Comparison of ENCODE assay signal across 17 cellular contexts in the genomic region with DNA sequence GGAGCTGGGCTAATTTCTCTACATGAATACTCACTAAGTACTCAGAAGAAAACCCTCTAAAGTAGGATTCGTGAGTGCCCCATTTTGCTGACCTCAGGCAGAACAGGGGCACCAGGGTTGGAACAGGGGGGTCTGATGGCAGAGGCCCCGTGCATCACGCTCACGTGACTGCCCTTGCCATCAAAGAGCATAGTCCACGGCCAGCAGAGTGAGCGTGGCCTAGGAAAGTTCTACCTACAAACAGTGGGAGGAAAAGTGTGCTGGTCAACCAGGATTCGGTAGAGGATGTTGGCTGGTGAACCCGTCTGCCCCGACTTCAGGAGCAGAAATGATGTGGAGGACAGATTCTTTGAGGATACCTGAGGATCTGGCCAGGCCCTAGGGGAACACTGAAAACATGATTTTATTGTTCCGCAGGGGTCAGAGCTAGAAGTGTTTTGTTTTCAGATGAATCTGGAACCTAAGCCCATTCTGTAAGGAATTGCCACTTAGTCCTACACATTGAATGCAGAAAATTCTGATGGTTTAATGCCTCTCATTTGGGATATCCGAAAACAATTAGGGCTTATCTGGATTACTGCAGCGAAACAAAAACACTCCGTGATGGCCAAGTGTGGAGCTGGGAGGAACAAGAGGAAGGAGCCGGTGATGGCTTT.
DNase-seq lines count a peak whose midpoint lies in the region; ATAC-seq and TF ChIP-seq lines count a peak whose summit lies in the region.
"Had no signal": no experiment of that assay in that cellular context is flagged by ENCODE, and none has a peak within 500 bp of the region (broad histone marks: within the 10 kb centered on the region; RNA-seq: fewer than 3 reads in every experiment).

No MANE protein-coding gene starts in this region.

- peaks cover 15% of the 10 kb centered on the region for H3K4me1 ChIP-seq in RWPE2 (ENCODE audit: insufficient read depth, poor library complexity, severe bottlenecking)
- peaks cover 5% of the 10 kb centered on the region for H3K4me1 ChIP-seq in osteoblast (ENCODE audit: insufficient read depth, low read length)
- H3K4me1 ChIP-seq: parathyroid adenoma had no signal

- intact Hi-C loops in Calu3 (cut with micrococcal nuclease; ENCODE audit: unreplicated experiment) (loop anchor here (1.0 to 5.0 kb wide), 5 partner anchors 29 to 201 kb away; no protein-coding TSS in a partner anchor), posterior vena cava (cut with DNase I) (no loop called here)

- peak overlapping the region; percentile 55 for H3K4me2 ChIP-seq in osteoblast (ENCODE audit: insufficient read depth, low read length)

- ATAC-seq in RWPE2 (ENCODE audit: low read depth) (no peak), HG02759 (IDR thresholded peaks at IDR 0.05; ENCODE audit: unreplicated experiment) (no peak)
- ATAC-seq: naive thymus-derived CD4-positive, alpha-beta T cell had no signal

- DNase-seq in Calu3 (no peak), RWPE2 (ENCODE audit: low spot score) (no peak), fibroblast of pulmonary artery (ENCODE audit: low read depth) (peak; percentile 2), osteoblast (ENCODE audit: insufficient read length, low spot score, missing footprints) (no peak), NOMO-1 treated with dmso at 0.1 percent for 144 hours (lab: John Stamatoyannopoulos, UW; ENCODE audit: unreplicated experiment) (no peak), NCI-H524 (lab: John Stamatoyannopoulos, UW) (no peak), posterior vena cava (ENCODE audit: low spot score) (no peak)
- DNase-seq: activated gamma-delta T cell; amygdala; effector CD4-positive, alpha-beta T cell; naive thymus-derived CD4-positive, alpha-beta T cell; NCI-H187 treated with DMSO at 0.1 percent for 48 hours; NCI-H2227 treated with DMSO at 0.1 percent for 48 hours; stimulated activated CD4-positive, alpha-beta T cell treated with anti-CD3 and anti-CD28 coated beads, Interleukin-4, amount 100 ng/mL, for 24 hours had no signal

- H3K9me3 ChIP-seq in RWPE2 (ENCODE audit: severe bottlenecking), result no peaks in the 10 kb centered on the region
- no peaks in the 10 kb centered on the region for H3K9me3 ChIP-seq in osteoblast (ENCODE audit: low read depth, low read length)

- H3K79me2 ChIP-seq in osteoblast (ENCODE audit: insufficient read depth, low read length), result no peaks in the 10 kb centered on the region
- H3K79me2 ChIP-seq: parathyroid adenoma had no signal

- H3K27ac Mint-ChIP-seq in Calu3 (ENCODE audit: unreplicated experiment), result peak overlapping the region; percentile 97

- H4K20me1 ChIP-seq in osteoblast (ENCODE audit: insufficient read depth, low read length), result no peaks in the 10 kb centered on the region

- no peak overlapping the region for H3K4me3 ChIP-seq in RWPE2 (ENCODE audit: severe bottlenecking)
- no peak overlapping the region for H3K4me3 ChIP-seq in fibroblast of pulmonary artery (replicated peaks; ENCODE audit: low read depth, low read length)
- no peak overlapping the region for H3K4me3 ChIP-seq in osteoblast (ENCODE audit: insufficient read depth, low read length)

- TSS peak; percentile 94 for BruUV-seq in Calu3 (replicated peaks; lab: Mats Ljungman, UMichigan)

- CTCF ChIA-PET in Calu3 (lab: Charles Lee), result interaction anchor here (1.4 to 1.7 kb wide), 4 partner anchors 11 to 201 kb away, joined by 4 to 11 read pairs (median 5); no protein-coding TSS in a partner anchor

- H3K27ac ChIP-seq in RWPE2 (ENCODE audit: poor library complexity, severe bottlenecking) (peak overlapping the region; percentile 86), osteoblast (ENCODE audit: low read depth, low read length) (peak overlapping the region; percentile 75)
- H3K27ac ChIP-seq: parathyroid adenoma had no signal

- H3K36me3 ChIP-seq in RWPE2 (ENCODE audit: low read depth) (no peaks in the 10 kb centered on the region), osteoblast (ENCODE audit: insufficient read depth, low read length) (no peaks in the 10 kb centered on the region)

- H3K9me3 Mint-ChIP-seq in Calu3 (ENCODE audit: low read depth, unreplicated experiment), result peaks cover 5% of the 10 kb centered on the region

- H3K4me3 Mint-ChIP-seq in Calu3 (ENCODE audit: low read depth, unreplicated experiment), result peak overlapping the region; percentile 54
- H3K4me3 Mint-ChIP-seq: central memory CD8-positive, alpha-beta T cell; naive thymus-derived CD4-positive, alpha-beta T cell had no signal

- no peaks in the 10 kb centered on the region for H3K27me3 Mint-ChIP-seq in Calu3 (ENCODE audit: unreplicated experiment)

- TF ChIP-seq CTCF in Calu3 (IDR thresholded peaks at IDR 0.05; ENCODE audit: unreplicated experiment) (no peak), RWPE2 (IDR thresholded peaks at IDR 0.05; ENCODE audit: poor library complexity, severe bottlenecking) (no peak), fibroblast of pulmonary artery (IDR thresholded peaks at IDR 0.05; ENCODE audit: low read length, missing control alignments) (no peak), osteoblast (IDR thresholded peaks at IDR 0.05; ENCODE audit: extremely low read depth, low read depth, low read length) (no peak)

- peaks cover 47% of the 10 kb centered on the region for H3K4me1 Mint-ChIP-seq in Calu3 (ENCODE audit: low read depth, unreplicated experiment)
- H3K4me1 Mint-ChIP-seq: central memory CD8-positive, alpha-beta T cell had no signal

- H3K27me3 ChIP-seq in RWPE2 (ENCODE audit: insufficient read depth, poor library complexity, severe bottlenecking), result no peaks in the 10 kb centered on the region
- no peaks in the 10 kb centered on the region for H3K27me3 ChIP-seq in osteoblast (ENCODE audit: insufficient read depth, low read length)

- H3K36me3 Mint-ChIP-seq in Calu3 (ENCODE audit: insufficient read depth, unreplicated experiment), result peaks cover 20% of the 10 kb centered on the region
- H3K36me3 Mint-ChIP-seq: naive thymus-derived CD4-positive, alpha-beta T cell had no signal

- H2AFZ ChIP-seq in osteoblast (ENCODE audit: low read length), result no peak overlapping the region
- H2AFZ ChIP-seq: parathyroid adenoma had no signal
